ENCODE assay signal across 8 cellular contexts in genomic region chr22:22195265-22196017, GRCh38. TPM values are rescaled to one million over a fixed set of nuclear protein-coding genes. Genes with fewer than 3 reads are reported as not detected.
A peak's percentile ranks its signal among the peaks of the same experiment; 100 is the strongest.
DNase-seq lines count a peak whose midpoint lies in the region; ATAC-seq, FAIRE-seq and TF ChIP-seq lines count a peak whose summit lies in the region.

No MANE protein-coding gene starts in this region.

- no peak overlapping the region for H3K4ac ChIP-seq in H1 (replicated peaks; ENCODE audit: insufficient read length, low read depth, low read length)

- no peaks in the 10 kb centered on the region for H3K4me1 ChIP-seq in H1 (replicated peaks in 1 of 4; ENCODE audit: control insufficient read depth in 3 of 4, insufficient read depth in 4 of 4, low read length in 3 of 4)
- no peaks in the 10 kb centered on the region for H3K4me1 ChIP-seq in naive thymus-derived CD4-positive, alpha-beta T cell (ENCODE audit: control insufficient read depth in 2 of 2, insufficient read depth in 2 of 2, low read length in 2 of 2)

- H4K20me1 ChIP-seq in H1 (replicated peaks in 1 of 2; ENCODE audit: control insufficient read depth in 1 of 2, insufficient read depth in 2 of 2, low read length in 2 of 2) = peaks cover 3 to 11% of the 10 kb centered on the region in 2 experiments

- TF ChIP-seq CTCF in H1 (IDR thresholded peaks at IDR 0.05; ENCODE audit: control extremely low read depth in 1 of 3, insufficient read depth in 1 of 3, low read depth in 1 of 3, low read length in 3 of 3) = peak; percentile 94 to 98 (median 98)

- no peak overlapping the region for H2BK5ac ChIP-seq in H1 (ENCODE audit: low read depth, low read length)

- no peaks in the 10 kb centered on the region for H3K23me2 ChIP-seq in H1 (ENCODE audit: low read depth, low read length)

- H2BK120ac ChIP-seq in H1 (replicated peaks; ENCODE audit: low read depth, low read length) = no peak overlapping the region

- no peak for TF ChIP-seq POLR2A in H1 (IDR thresholded peaks at IDR 0.05; ENCODE audit: control extremely low read depth in 1 of 2, low read depth in 2 of 2, low read length in 2 of 2)

- no peak overlapping the region for H4K5ac ChIP-seq in H1 (ENCODE audit: insufficient read length, low read depth, low read length)

- no peak overlapping the region for H3K56ac ChIP-seq in H1 (replicated peaks; ENCODE audit: insufficient read length, low read depth, low read length)

- H3K36me3 ChIP-seq in H1 (ENCODE audit: control insufficient read depth in 2 of 4, insufficient read depth in 4 of 4, low read length in 3 of 4) = no peaks in the 10 kb centered on the region
- no peaks in the 10 kb centered on the region for H3K36me3 ChIP-seq in naive thymus-derived CD4-positive, alpha-beta T cell (ENCODE audit: control insufficient read depth in 2 of 3, insufficient read depth in 3 of 3, low read length in 3 of 3)

- H3K9me3 ChIP-seq in H1 (ENCODE audit: insufficient read depth in 2 of 2, low read depth in 1 of 2, low read length in 1 of 2) = no peaks in the 10 kb centered on the region
- H3K9me3 ChIP-seq in naive thymus-derived CD4-positive, alpha-beta T cell (ENCODE audit: control insufficient read depth in 2 of 3, low read length in 3 of 3) = no peaks in the 10 kb centered on the region

- 59% methylated on average over 7 of the region's 7 CpGs; no CpG with 5 or more reads in 1 of the 2 experiments for WGBS in H1 (ENCODE audit: extremely low coverage in 1 of 2, insufficient coverage in 1 of 2, insufficient read length in 1 of 2, insufficient replicate concordance in 2 of 2, low coverage in 1 of 2, low lambda C conversion rate in 2 of 2, missing lambda C conversion rate in 1 of 2), 2 experiments

- H3K27ac ChIP-seq in H1 (ENCODE audit: low read depth, low read length) = no peak overlapping the region
- no peak overlapping the region for H3K27ac ChIP-seq in naive thymus-derived CD4-positive, alpha-beta T cell (ENCODE audit: low read depth, low read length)

- ATAC-seq in GM18909 (IDR thresholded peaks at IDR 0.05; ENCODE audit: poor library complexity, unreplicated experiment) (peak; percentile 71), HG03280 (IDR thresholded peaks at IDR 0.05; ENCODE audit: unreplicated experiment) (peak; percentile 74)
- peak; percentile 90 for ATAC-seq in naive thymus-derived CD4-positive, alpha-beta T cell
- ATAC-seq in stimulated activated naive CD8-positive, alpha-beta T cell treated with anti-CD3 and anti-CD28 coated beads, Interleukin-15, Interleukin-2, amounts not matched to agents 100 U/mL and 50 U/mL, for 24 hours = peak; percentile 87

- no peaks in the 10 kb centered on the region for H3K79me2 ChIP-seq in H1 (ENCODE audit: control insufficient read depth in 1 of 2, insufficient read depth in 2 of 2, low read length in 2 of 2)

- no peak overlapping the region for H3K4me2 ChIP-seq in H1 (ENCODE audit: insufficient read depth in 1 of 2, low read depth in 2 of 2, low read length in 2 of 2)

- POLR2A ChIA-PET in H1 (lab: Charles Lee; ENCODE audit: partially characterized antibody) = no interaction called here
- POLR2A ChIA-PET in naive thymus-derived CD4-positive, alpha-beta T cell (lab: Charles Lee) = no interaction called here

- intact Hi-C loops in naive thymus-derived CD4-positive, alpha-beta T cell (cut with micrococcal nuclease) = loop anchor here (1.0 to 5.0 kb wide), 2 partner anchors 39 to 83 kb away; no protein-coding TSS in a partner anchor

- TF ChIP-seq RAD21 in H1 (IDR thresholded peaks at IDR 0.05 in 1 of 2, conservative IDR thresholded peaks at IDR 0.05 in 1 of 2; ENCODE audit: low read depth in 2 of 2, low read length in 2 of 2) = peak; percentile 86 to 87

- H3K4me3 Mint-ChIP-seq in naive thymus-derived CD4-positive, alpha-beta T cell = no peak overlapping the region

- no peak overlapping the region for H2AK5ac ChIP-seq in H1 (ENCODE audit: low read depth, low read length)

- TF ChIP-seq EP300 in H1 (IDR thresholded peaks at IDR 0.05; ENCODE audit: borderline replicate concordance in 1 of 2, low read depth in 2 of 2, low read length in 2 of 2) = no peak

- no peak overlapping the region for H2BK20ac ChIP-seq in H1 (ENCODE audit: low read length)

- no peak overlapping the region for H3K18ac ChIP-seq in H1 (ENCODE audit: extremely low read depth, low read length)

- no peak overlapping the region for H2AFZ ChIP-seq in H1 (ENCODE audit: low read length)

- no peak overlapping the region for H3K27ac Mint-ChIP-seq in naive thymus-derived CD4-positive, alpha-beta T cell

- H3K23ac ChIP-seq in H1 (ENCODE audit: insufficient read length) = no peak overlapping the region

- peak; percentile 96 for FAIRE-seq in H1 (lab: Jason Lieb, UNC)

- peaks cover 58 to 66% (median 64%) of the 10 kb centered on the region in 4 experiments for H3K27me3 ChIP-seq in H1 (replicated peaks in 1 of 4; ENCODE audit: control insufficient read depth in 3 of 4, extremely low read depth in 1 of 4, insufficient read depth in 3 of 4, low read length in 3 of 4)
- H3K27me3 ChIP-seq in naive thymus-derived CD4-positive, alpha-beta T cell (ENCODE audit: control insufficient read depth in 2 of 2, insufficient read depth in 2 of 2, low read length in 2 of 2) = no peaks in the 10 kb centered on the region

- H3K4me3 ChIP-seq in H1 (ENCODE audit: extremely low read depth in 1 of 4, insufficient read depth in 2 of 4, low read depth in 3 of 4, low read length in 4 of 4) = no peak overlapping the region
- no peak overlapping the region for H3K4me3 ChIP-seq in naive thymus-derived CD4-positive, alpha-beta T cell (ENCODE audit: low read length)

- no peak overlapping the region for H2BK12ac ChIP-seq in H1 (ENCODE audit: low read depth, low read length)

- no peak overlapping the region for H4K91ac ChIP-seq in H1 (replicated peaks; ENCODE audit: insufficient read length, low read length)

- no peaks in the 10 kb centered on the region for H3K36me3 Mint-ChIP-seq in naive thymus-derived CD4-positive, alpha-beta T cell

- no peak overlapping the region; the same call in 1 of the 2 replicates for H4K8ac ChIP-seq in H1 (ENCODE audit: extremely low read depth, insufficient read depth, low read length)

- peaks cover 0 to 5% (median 0%) of the 10 kb centered on the region in 7 donors for H3K4me1 Mint-ChIP-seq in naive thymus-derived CD4-positive, alpha-beta T cell

- CTCF ChIA-PET in H1 (lab: Charles Lee; ENCODE audit: partially characterized antibody) = interaction anchor here (0.6 to 4.3 kb wide), 22 partner anchors 10 to 1689 kb away, joined by 3 to 49 read pairs (median 4); no protein-coding TSS in a partner anchor
- CTCF ChIA-PET in naive thymus-derived CD4-positive, alpha-beta T cell (lab: Charles Lee) = interaction anchor here (0.5 to 2.5 kb wide), 4 partner anchors 10 to 333 kb away, joined by 4 to 10 read pairs (median 6); no protein-coding TSS in a partner anchor

- no peak overlapping the region for H3K14ac ChIP-seq in H1 (ENCODE audit: insufficient read length)

- DNase-seq in Ammon's horn (ENCODE audit: low spot score) (peak; percentile 51), NCI-H524 treated with DMSO at 0.1 percent for 48 hours (lab: John Stamatoyannopoulos, UW) (peak; percentile 66), H1 (ENCODE audit: low read depth in 1 of 2, low spot score in 2 of 2) (peak; percentile 64 to 95)
- DNase-seq in activated CD4-positive, alpha-beta T cell treated with anti-CD3 and anti-CD28 coated beads, Interleukin-2, amount 50 U/mL, for 48 hours = peak; percentile 86 to 88
- peak; percentile 43 to 79 (median 69) for DNase-seq in naive thymus-derived CD4-positive, alpha-beta T cell
- DNase-seq in stimulated activated naive CD8-positive, alpha-beta T cell treated with anti-CD3 and anti-CD28 coated beads, Interleukin-15, Interleukin-2, amounts not matched to agents 100 U/mL and 50 U/mL, for 24 hours = peak; percentile 85

- no peaks in the 10 kb centered on the region for H3K79me1 ChIP-seq in H1 (ENCODE audit: low read depth, low read length)

- peaks cover 8 to 46% (median 28%) of the 10 kb centered on the region in 5 donors for H3K27me3 Mint-ChIP-seq in naive thymus-derived CD4-positive, alpha-beta T cell

- peaks cover 0 to 2% (median 0%) of the 10 kb centered on the region in 11 donors for H3K9me3 Mint-ChIP-seq in naive thymus-derived CD4-positive, alpha-beta T cell

- no peak overlapping the region for H3K9ac ChIP-seq in H1 (replicated peaks in 1 of 4; ENCODE audit: extremely low read depth in 1 of 4, low read depth in 3 of 4, low read length in 3 of 4)

- H2BK15ac ChIP-seq in H1 (ENCODE audit: low read length) = no peak overlapping the region

TF ChIP-seq in H1, 55 proteins besides CTCF, POLR2A, EP300 and RAD21:
- TF ChIP-seq CEBPB (IDR thresholded peaks at IDR 0.05; ENCODE audit: low read depth, low read length) (peak; percentile 83), NANOG (IDR thresholded peaks at IDR 0.05; ENCODE audit: insufficient read depth, low read depth, low read length, poor library complexity, severe bottlenecking) (no peak), TCF12 (IDR thresholded peaks at IDR 0.05; ENCODE audit: low read depth, low read length) (peak; percentile 89; the same call in 1 of the 2 replicates), CREB1 (IDR thresholded peaks at IDR 0.05) (peak; percentile 21; the same call in 1 of the 2 replicates), SIX5 (IDR thresholded peaks at IDR 0.05; ENCODE audit: low read depth, low read length) (no peak), USF2 (IDR thresholded peaks at IDR 0.05; ENCODE audit: low read length) (no peak), JUND (IDR thresholded peaks at IDR 0.05; ENCODE audit: low read length) (peak; percentile 49; the same call in 1 of the 2 replicates), YY1 (IDR thresholded peaks at IDR 0.05; ENCODE audit: low read depth, low read length) (no peak), MAFK (IDR thresholded peaks at IDR 0.05; ENCODE audit: low read depth, low read length) (peak; percentile 47; the same call in 1 of the 2 replicates)

RNA-seq across cellular contexts. Expression of gene VPREB1, which starts 49.1 kb away (rescaled TPM):
- total RNA-seq in H1 (2021; fragmentation: NEBNext Ultra II Directional; extraction: Animal tissue kit (Norgen Biotek cat#: 25700)) = not detected in 2 replicates
- not detected in 2 replicates for polyA plus RNA-seq in H1 (2011; rRNA removed)
- not detected for polyA plus RNA-seq in H1 (2011; cell fraction: cytosol; rRNA removed)
- polyA plus RNA-seq in H1 (2011; cell fraction: nucleus; rRNA removed) = not detected
- polyA plus RNA-seq in H1 (2012, experiment 1 of 2) = not detected in 4 replicates
- not detected for polyA plus RNA-seq in H1 (2012, experiment 2 of 2)
- not detected for polyA plus RNA-seq in H1 (2013, experiment 1 of 2)
- not detected for polyA plus RNA-seq in H1 (2013, experiment 2 of 2)
- polyA minus RNA-seq in H1 (2011; rRNA and poly(A)+ RNA removed) = not detected in 2 replicates
- not detected for polyA minus RNA-seq in H1 (2011; cell fraction: cytosol; rRNA and poly(A)+ RNA removed)
- not detected for polyA minus RNA-seq in H1 (2011; cell fraction: nucleus; rRNA and poly(A)+ RNA removed)
- total RNA-seq in naive thymus-derived CD4-positive, alpha-beta T cell = not detected
- not detected for polyA plus RNA-seq in naive thymus-derived CD4-positive, alpha-beta T cell
